ENCODE assay signal across 33 cellular contexts in the genomic region with DNA sequence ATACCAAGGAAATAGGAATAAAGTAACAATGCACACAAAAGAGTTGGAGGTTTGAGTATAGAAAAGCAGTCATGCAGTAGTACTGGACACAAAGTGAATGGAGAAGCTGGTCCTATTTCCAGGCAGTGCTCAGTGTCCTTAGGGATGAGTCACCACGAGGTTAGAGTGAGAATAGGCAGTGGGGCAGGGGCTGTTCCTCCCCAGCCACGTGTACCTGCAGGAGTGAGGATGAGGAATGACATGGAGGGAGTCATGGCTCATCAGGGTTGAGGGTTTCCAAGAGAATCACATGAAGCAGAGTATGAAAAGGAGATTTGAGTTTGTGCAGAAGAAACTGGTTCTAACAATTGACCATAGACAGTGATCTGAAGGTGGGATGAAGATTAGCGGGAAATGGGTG.
"Had no signal": no experiment of that assay in that cellular context is flagged by ENCODE, and none has a peak within 500 bp of the region (broad histone marks: within the 10 kb centered on the region; RNA-seq: fewer than 3 reads in every experiment).

No MANE protein-coding gene starts in this region.

- H3K27me3 ChIP-seq: MG63 had no signal

- H3K36me3 ChIP-seq: MG63 had no signal

- DNase-seq: Karpas-422, Kasumi-1, MG63, MM.1S, NCI-H1048, NCI-H1092, NCI-H1092 treated with DMSO at 0.1 percent for 48 hours, NCI-H1105, NCI-H1105 treated with DMSO at 0.1 percent for 48 hours, NCI-H1417, NCI-H1417 treated with DMSO at 0.1 percent for 48 hours, NCI-H1436, NCI-H1436 treated with DMSO at 0.1 percent for 48 hours, NCI-H146, NCI-H1694, NCI-H1694 treated with DMSO at 0.1 percent for 48 hours, NCI-H187, NCI-H187 treated with DMSO at 0.1 percent for 48 hours, NCI-H1930, NCI-H2029, NCI-H2029 treated with DMSO at 0.1 percent for 48 hours, NCI-H2081, NCI-H2081 treated with DMSO at 0.1 percent for 48 hours, NCI-H2107, NCI-H2171, NCI-H2171 treated with DMSO at 0.1 percent for 48 hours, NCI-H2227 treated with DMSO at 0.1 percent for 48 hours, NCI-H226, NCI-H345, NCI-H446, NCI-H446 treated with DMSO at 0.1 percent for 48 hours, NCI-H510A, NCI-H510A treated with DMSO at 0.1 percent for 48 hours had no signal

- H3K4me3 ChIP-seq: MG63 had no signal

- H3K9me3 ChIP-seq: MG63 had no signal
